11 cellular contexts compared by ENCODE assay signal in the genomic region with DNA sequence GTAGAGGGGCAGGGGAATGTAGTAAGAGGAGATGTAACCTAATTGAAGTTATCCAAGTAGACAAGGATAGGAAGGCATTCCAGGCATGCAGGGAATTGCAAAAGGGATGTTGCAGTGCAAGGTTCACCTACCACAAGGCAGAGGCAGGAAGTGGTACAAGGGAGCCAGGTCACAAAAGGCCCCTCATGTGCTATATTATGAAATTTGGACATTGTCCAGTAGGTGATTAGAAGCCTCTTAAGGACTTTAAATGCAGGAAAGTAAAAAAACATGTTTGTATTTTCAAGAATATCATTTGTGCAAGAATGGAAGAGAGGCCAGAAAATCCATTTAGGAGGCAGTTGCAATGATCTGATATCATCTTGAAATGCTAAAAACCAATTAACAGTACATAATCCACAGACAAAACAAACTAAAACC.
DNase-seq lines count a peak whose midpoint lies in the region; ATAC-seq and TF ChIP-seq lines count a peak whose summit lies in the region.
"Had no signal": no experiment of that assay in that cellular context is flagged by ENCODE, and none has a peak within 500 bp of the region (broad histone marks: within the 10 kb centered on the region; RNA-seq: fewer than 3 reads in every experiment).

No MANE protein-coding gene starts in this region.

- CTCF ChIA-PET in MCF 10A (lab: Yijun Ruan, JAX), result interaction anchor here (0.7 kb wide), 1 partner anchor 765 kb away, joined by 3 read pairs; no protein-coding TSS in a partner anchor

- intact Hi-C loops in MCF 10A (cut with micrococcal nuclease), result no loop called here
- intact Hi-C loops in breast epithelium (cut with DNase I; ENCODE audit: low total_unique reads), result no loop called here
- intact Hi-C loops in upper lobe of right lung (cut with DNase I), result no loop called here

- peaks cover 7% of the 10 kb centered on the region for H3K4me1 Mint-ChIP-seq in MCF 10A (ENCODE audit: insufficient read depth, unreplicated experiment)

- DNase-seq in MCF 10A (ENCODE audit: unreplicated experiment) (peak; percentile 49), breast epithelium (ENCODE audit: low spot score in 2 of 2) (no peak), RWPE2 (ENCODE audit: low spot score) (no peak), glomerular visceral epithelial cell (ENCODE audit: extremely low spot score) (peak; percentile 50), upper lobe of right lung (no peak)
- no peak for DNase-seq in effector CD4-positive, alpha-beta T cell
- DNase-seq: NCI-H2081 treated with DMSO at 0.1 percent for 48 hours, occipital lobe had no signal

- H3K36me3 Mint-ChIP-seq in MCF 10A (ENCODE audit: insufficient read depth, unreplicated experiment), result no peaks in the 10 kb centered on the region

- H3K27ac ChIP-seq in breast epithelium, result no peak overlapping the region
- no peak overlapping the region for H3K27ac ChIP-seq in RWPE2 (ENCODE audit: poor library complexity, severe bottlenecking)
- no peak overlapping the region for H3K27ac ChIP-seq in upper lobe of right lung
- H3K27ac ChIP-seq: BLaER1 had no signal

- ATAC-seq in RWPE2 (ENCODE audit: low read depth), result peak; percentile 60
- peak; percentile 63 for ATAC-seq in upper lobe of right lung
- no peak for ATAC-seq in GM18505 (IDR thresholded peaks at IDR 0.05; ENCODE audit: unreplicated experiment)
- ATAC-seq in GM18907 (IDR thresholded peaks at IDR 0.05; ENCODE audit: unreplicated experiment), result no peak

- POLR2A ChIA-PET in MCF 10A (lab: Yijun Ruan, JAX), result no interaction called here

- H3K9me3 ChIP-seq in breast epithelium (no peaks in the 10 kb centered on the region), RWPE2 (ENCODE audit: severe bottlenecking) (no peaks in the 10 kb centered on the region), upper lobe of right lung (no peaks in the 10 kb centered on the region)

- TF ChIP-seq POLR2A in breast epithelium (IDR thresholded peaks at IDR 0.05) (no peak), GM18505 (IDR thresholded peaks at IDR 0.05; ENCODE audit: borderline replicate concordance, extremely low read depth, insufficient read depth, insufficient read length) (no peak)

- H3K4me1 ChIP-seq in breast epithelium, result no peaks in the 10 kb centered on the region
- H3K4me1 ChIP-seq in RWPE2 (ENCODE audit: insufficient read depth, poor library complexity, severe bottlenecking), result no peaks in the 10 kb centered on the region
- H3K4me1 ChIP-seq in upper lobe of right lung, result no peaks in the 10 kb centered on the region
- H3K4me1 ChIP-seq: BLaER1 had no signal

- no peak for TF ChIP-seq CTCF in MCF 10A (IDR thresholded peaks at IDR 0.05; ENCODE audit: unreplicated experiment)
- TF ChIP-seq CTCF in breast epithelium (IDR thresholded peaks at IDR 0.05), result no peak
- no peak for TF ChIP-seq CTCF in RWPE2 (IDR thresholded peaks at IDR 0.05; ENCODE audit: poor library complexity, severe bottlenecking)
- no peak for TF ChIP-seq CTCF in upper lobe of right lung (IDR thresholded peaks at IDR 0.05)

- no TSS peak for BruUV-seq in MCF 10A (replicated peaks; lab: Mats Ljungman, UMichigan)

- H3K27me3 ChIP-seq in breast epithelium (no peaks in the 10 kb centered on the region), RWPE2 (ENCODE audit: insufficient read depth, poor library complexity, severe bottlenecking) (no peaks in the 10 kb centered on the region), upper lobe of right lung (no peaks in the 10 kb centered on the region)
- H3K27me3 ChIP-seq: BLaER1 had no signal

- H3K4me3 ChIP-seq in breast epithelium (no peak overlapping the region), RWPE2 (ENCODE audit: severe bottlenecking) (no peak overlapping the region), upper lobe of right lung (no peak overlapping the region)
- H3K4me3 ChIP-seq: BLaER1 had no signal

- H3K9me3 Mint-ChIP-seq in MCF 10A (ENCODE audit: unreplicated experiment), result no peaks in the 10 kb centered on the region

- no peak overlapping the region for H3K27ac Mint-ChIP-seq in MCF 10A (ENCODE audit: low read depth, unreplicated experiment)

- H3K36me3 ChIP-seq in breast epithelium, result no peaks in the 10 kb centered on the region
- H3K36me3 ChIP-seq in RWPE2 (ENCODE audit: low read depth), result no peaks in the 10 kb centered on the region
- no peaks in the 10 kb centered on the region for H3K36me3 ChIP-seq in upper lobe of right lung
- H3K36me3 ChIP-seq: BLaER1 had no signal

- H3K4me3 Mint-ChIP-seq in MCF 10A (ENCODE audit: unreplicated experiment), result no peak overlapping the region

- H3K27me3 Mint-ChIP-seq in MCF 10A (ENCODE audit: insufficient read depth, unreplicated experiment), result no peaks in the 10 kb centered on the region

Comparison
In these comparisons a context has a peak if more than half of its experiments do, and no peak if none do; other contexts are left out.
1. DNase-seq: peak in MCF 10A (single experiment) and glomerular visceral epithelial cell (single experiment); none in breast epithelium (0 of 2), RWPE2 (single experiment), upper lobe of right lung (single experiment) and effector CD4-positive, alpha-beta T cell (single experiment).
2. ATAC-seq: peak in RWPE2 (single experiment) and upper lobe of right lung (single experiment); none in GM18505 (single experiment) and GM18907 (single experiment).